ENCODE assay signal across 1 cellular context in the genomic region with DNA sequence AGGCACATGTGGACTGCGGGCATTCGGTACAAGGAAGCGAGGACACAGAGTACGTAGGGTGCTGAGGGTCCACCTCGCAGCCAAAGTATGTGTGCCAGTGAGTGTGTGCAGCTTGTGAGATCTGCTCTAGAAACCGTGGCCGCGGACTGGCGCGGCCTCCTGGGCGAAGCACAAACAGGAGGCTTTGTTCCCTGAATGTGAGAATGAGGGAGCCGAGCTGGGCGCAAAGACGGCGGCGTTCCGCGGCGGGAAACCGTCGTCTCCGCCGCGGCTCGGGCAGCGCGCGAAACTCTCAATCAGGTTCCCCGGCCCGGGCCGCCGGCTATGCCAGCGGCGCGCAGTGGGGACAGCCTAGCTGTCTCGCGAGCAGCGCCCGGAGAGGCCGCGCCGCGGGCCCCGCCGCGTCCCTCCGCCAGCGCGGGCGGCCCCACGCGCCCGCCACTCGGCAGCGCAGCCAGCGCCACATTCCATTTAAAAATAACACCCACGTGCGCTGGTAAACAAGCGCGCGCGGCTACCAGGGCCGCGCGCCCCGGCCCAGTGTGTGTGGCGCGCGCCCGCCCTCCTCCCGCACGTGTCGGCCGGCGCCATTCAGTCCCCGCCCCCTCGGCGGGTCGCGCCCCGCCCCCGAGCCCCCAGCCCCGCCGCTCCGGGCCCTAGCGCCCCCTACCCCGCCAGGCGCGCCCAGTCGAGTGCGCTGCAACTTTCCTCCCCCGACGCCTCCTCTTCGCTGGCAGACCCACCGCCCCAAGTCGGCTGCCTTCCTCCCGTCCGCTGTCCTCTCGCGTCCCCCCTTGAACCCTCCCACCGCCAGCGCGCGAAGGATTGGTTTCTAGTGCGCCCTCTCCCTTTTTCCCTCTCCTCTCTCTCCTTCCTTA.
TF ChIP-seq lines count a peak whose summit lies in the region.

No MANE protein-coding gene starts in this region.

TF ChIP-seq in H1, 55 proteins besides CTCF, POLR2A, EP300 and RAD21:
- TF ChIP-seq, protein P1, sequence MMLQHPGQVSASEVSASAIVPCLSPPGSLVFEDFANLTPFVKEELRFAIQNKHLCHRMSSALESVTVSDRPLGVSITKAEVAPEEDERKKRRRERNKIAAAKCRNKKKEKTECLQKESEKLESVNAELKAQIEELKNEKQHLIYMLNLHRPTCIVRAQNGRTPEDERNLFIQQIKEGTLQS (IDR thresholded peaks at IDR 0.05; ENCODE audit: insufficient read depth, low read depth, low read length) = no peak
- TF ChIP-seq YY1 (IDR thresholded peaks at IDR 0.05; ENCODE audit: low read depth, low read length) = no peak
- TF ChIP-seq POLR2AphosphoS5 (IDR thresholded peaks at IDR 0.05; ENCODE audit: low read depth, low read length) = no peak; the same call in 1 of the 2 replicates
- TF ChIP-seq, protein P2, sequence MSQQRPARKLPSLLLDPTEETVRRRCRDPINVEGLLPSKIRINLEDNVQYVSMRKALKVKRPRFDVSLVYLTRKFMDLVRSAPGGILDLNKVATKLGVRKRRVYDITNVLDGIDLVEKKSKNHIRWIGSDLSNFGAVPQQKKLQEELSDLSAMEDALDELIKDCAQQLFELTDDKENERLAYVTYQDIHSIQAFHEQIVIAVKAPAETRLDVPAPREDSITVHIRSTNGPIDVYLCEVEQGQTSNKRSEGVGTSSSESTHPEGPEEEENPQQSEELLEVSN (IDR thresholded peaks at IDR 0.05) = peak; percentile 92
- TF ChIP-seq ASH2L (IDR thresholded peaks at IDR 0.05; ENCODE audit: low read length) = peak; percentile 21
- no peak for TF ChIP-seq CEBPB (IDR thresholded peaks at IDR 0.05; ENCODE audit: low read depth, low read length)
- no peak for TF ChIP-seq CTBP2 (IDR thresholded peaks at IDR 0.05; ENCODE audit: borderline replicate concordance, insufficient read depth, insufficient read length, low read length)
- TF ChIP-seq SIN3A (conservative IDR thresholded peaks at IDR 0.05 in 1 of 2, IDR thresholded peaks at IDR 0.05 in 1 of 2; ENCODE audit: low read depth in 1 of 2, low read length in 2 of 2) = peak in 1 of 2 experiments; percentile 78; a peak in 2 of 4 replicates
- no peak for TF ChIP-seq BCL11A (IDR thresholded peaks at IDR 0.05; ENCODE audit: low read depth in 2 of 2, low read length in 2 of 2)
- TF ChIP-seq CHD2 (IDR thresholded peaks at IDR 0.05; ENCODE audit: low read length) = 0 out of 2 replicates have a peak, but pooled peaks have one; percentile 1
- TF ChIP-seq EZH2 (IDR thresholded peaks at IDR 0.05; ENCODE audit: low read depth, low read length, severe bottlenecking) = peak; percentile 39
- TF ChIP-seq ZNF274 (IDR thresholded peaks at IDR 0.05; ENCODE audit: borderline replicate concordance, extremely low read depth, low read length) = no peak
- peak; percentile 80 for TF ChIP-seq KDM4A (IDR thresholded peaks at IDR 0.05; ENCODE audit: low read depth, low read length, severe bottlenecking)
- peak; percentile 19; the same call in 1 of the 2 replicates for TF ChIP-seq TBP (IDR thresholded peaks at IDR 0.05; ENCODE audit: low read depth, low read length)
- no peak for TF ChIP-seq HDAC2 (IDR thresholded peaks at IDR 0.05; ENCODE audit: borderline replicate concordance in 1 of 2, low read depth in 2 of 2, low read length in 2 of 2)
- TF ChIP-seq TAF7 (optimal IDR thresholded peaks at IDR 0.05; ENCODE audit: borderline replicate concordance, low read depth, low read length) = peak; percentile 54
- TF ChIP-seq PHF8 (conservative IDR thresholded peaks at IDR 0.05; ENCODE audit: low read depth, low read length) = peak; percentile 58
- TF ChIP-seq, protein P3, sequence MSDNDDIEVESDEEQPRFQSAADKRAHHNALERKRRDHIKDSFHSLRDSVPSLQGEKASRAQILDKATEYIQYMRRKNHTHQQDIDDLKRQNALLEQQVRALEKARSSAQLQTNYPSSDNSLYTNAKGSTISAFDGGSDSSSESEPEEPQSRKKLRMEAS (IDR thresholded peaks at IDR 0.05) = peak; percentile 89
- TF ChIP-seq JUND (IDR thresholded peaks at IDR 0.05; ENCODE audit: low read length) = no peak
- TF ChIP-seq EGR1 (IDR thresholded peaks at IDR 0.05; ENCODE audit: borderline replicate concordance, low read depth, low read length) = peak; percentile 26; the same call in 1 of the 2 replicates
- TF ChIP-seq SP1 (IDR thresholded peaks at IDR 0.05; ENCODE audit: low read depth, low read length) = no peak
- peak; percentile 73; the same call in 1 of the 2 replicates for TF ChIP-seq FOSL1 (IDR thresholded peaks at IDR 0.05; ENCODE audit: insufficient read depth, low read depth, low read length)
- TF ChIP-seq KDM1A (IDR thresholded peaks at IDR 0.05; ENCODE audit: borderline replicate concordance, low read length) = no peak
- TF ChIP-seq TAF1 (IDR thresholded peaks at IDR 0.05; ENCODE audit: low read depth, low read length) = peak; percentile 60; the same call in 1 of the 2 replicates
